Comparison of ENCODE assay signal across 23 cellular contexts in genomic region chrX:40843643-40844042, GRCh38.
DNase-seq lines count a peak whose midpoint lies in the region; ATAC-seq, FAIRE-seq and TF ChIP-seq lines count a peak whose summit lies in the region.
"Had no signal": no experiment of that assay in that cellular context is flagged by ENCODE, and none has a peak within 500 bp of the region (broad histone marks: within the 10 kb centered on the region; RNA-seq: fewer than 3 reads in every experiment).

No MANE protein-coding gene starts in this region.

- dilution Hi-C loops in mammary epithelial cell (cut with HindIII; ENCODE audit: low sequenced_read_pairs): loop anchor here (5.0 kb wide), 1 partner anchor 41 kb away; no protein-coding TSS in a partner anchor

- FAIRE-seq in bronchial epithelial cell (lab: Jason Lieb, UNC): peak; percentile 23
- FAIRE-seq: GM18507, H54, K562 had no signal

- no peak for ATAC-seq in activated CD8-positive, alpha-beta T cell treated with anti-CD3 and anti-CD28 coated beads, Interleukin-2, amount 10 ng/mL, durations not matched to agents 7 days and 5 days
- ATAC-seq: K562 had no signal

- H3K9me3 Mint-ChIP-seq in activated CD8-positive, alpha-beta T cell treated with anti-CD3 and anti-CD28 coated beads, Interleukin-2, amount 10 ng/mL, durations not matched to agents 7 days and 5 days (ENCODE audit: insufficient read depth): peaks cover 4% of the 10 kb centered on the region

- no peaks in the 10 kb centered on the region for H3K36me3 ChIP-seq in mammary epithelial cell (ENCODE audit: insufficient read depth, low read length)
- H3K36me3 ChIP-seq in breast epithelium: no peaks in the 10 kb centered on the region
- no peaks in the 10 kb centered on the region for H3K36me3 ChIP-seq in bronchial epithelial cell (ENCODE audit: control insufficient read depth, insufficient read depth, low read length)
- H3K36me3 ChIP-seq: MG63, Peyer's patch had no signal

- H4K20me1 ChIP-seq in mammary epithelial cell (ENCODE audit: insufficient read depth, low read length): no peaks in the 10 kb centered on the region
- H4K20me1 ChIP-seq: BLaER1 treated with 17β-estradiol and CSF1 and Interleukin-3, amounts not matched to agents 10 nM and 100 nM had no signal

- CTCF ChIA-PET in mammary epithelial cell (lab: Charles Lee; ENCODE audit: low non-redundant PET): no interaction called here
- CTCF ChIA-PET in activated CD8-positive, alpha-beta T cell treated with anti-CD3 and anti-CD28 coated beads, Interleukin-2, amount 10 ng/mL, durations not matched to agents 7 days and 5 days (lab: Charles Lee): no interaction called here

- H3K4me3 ChIP-seq in mammary epithelial cell (replicated peaks in 1 of 3; ENCODE audit: insufficient read depth in 1 of 3, low read depth in 2 of 3, low read length in 3 of 3) (no peak overlapping the region), breast epithelium (no peak overlapping the region), bronchial epithelial cell (ENCODE audit: low read depth, low read length) (no peak overlapping the region)
- H3K4me3 ChIP-seq: BLaER1 treated with 17β-estradiol and CSF1 and Interleukin-3, amounts not matched to agents 10 nM and 100 nM; K562; MG63; Peyer's patch had no signal

- no peak overlapping the region for H3K4me2 ChIP-seq in mammary epithelial cell (ENCODE audit: insufficient read depth, low read depth, low read length)
- H3K4me2 ChIP-seq: BLaER1 treated with 17β-estradiol and CSF1 and Interleukin-3, amounts not matched to agents 10 nM and 100 nM had no signal

- in situ Hi-C loops in mammary epithelial cell (cut with MboI; ENCODE audit: low sequenced_read_pairs in 2 of 2): no loop called here

- TF ChIP-seq CTCF in mammary epithelial cell (conservative IDR thresholded peaks at IDR 0.05 in 1 of 2, IDR thresholded peaks at IDR 0.05 in 1 of 2; ENCODE audit: extremely low read depth in 1 of 2, insufficient read depth in 1 of 2, low read depth in 1 of 2, low read length in 2 of 2): no peak
- TF ChIP-seq CTCF in breast epithelium (IDR thresholded peaks at IDR 0.05): no peak
- no peak for TF ChIP-seq CTCF in bronchial epithelial cell (IDR thresholded peaks at IDR 0.05; ENCODE audit: insufficient read depth, low read length, severe bottlenecking)

- no peaks in the 10 kb centered on the region for H3K79me2 ChIP-seq in mammary epithelial cell (ENCODE audit: insufficient read depth, low read length)

- no TSS peak for BruUV-seq in mammary epithelial cell (replicated peaks; lab: Mats Ljungman, UMichigan)

- 89% methylated on average over 2 of the region's 2 CpGs for WGBS in mammary epithelial cell (ENCODE audit: low coverage, missing lambda C conversion rate)

- H3K9ac ChIP-seq in mammary epithelial cell (ENCODE audit: insufficient read depth, low read length): no peak overlapping the region
- H3K9ac ChIP-seq: BLaER1 treated with 17β-estradiol and CSF1 and Interleukin-3, amounts not matched to agents 10 nM and 100 nM had no signal

- H3K4me3 Mint-ChIP-seq in activated CD8-positive, alpha-beta T cell treated with anti-CD3 and anti-CD28 coated beads, Interleukin-2, amount 10 ng/mL, durations not matched to agents 7 days and 5 days: no peak overlapping the region
- H3K4me3 Mint-ChIP-seq: CD4-positive, alpha-beta memory T cell had no signal

- H3K9me3 ChIP-seq in mammary epithelial cell (replicated peaks; ENCODE audit: insufficient read depth, low read length) (peaks cover 9% of the 10 kb centered on the region), breast epithelium (peaks cover 32 to 45% of the 10 kb centered on the region in 2 donors)

- intact Hi-C loops in mammary epithelial cell (cut with micrococcal nuclease): no loop called here
- intact Hi-C loops in breast epithelium (cut with DNase I; ENCODE audit: low total_unique reads): no loop called here

- H3K4me1 ChIP-seq in mammary epithelial cell (ENCODE audit: insufficient read depth, low read length): peaks cover 4% of the 10 kb centered on the region
- no peaks in the 10 kb centered on the region for H3K4me1 ChIP-seq in breast epithelium
- H3K4me1 ChIP-seq: BLaER1 treated with 17β-estradiol and CSF1 and Interleukin-3, amounts not matched to agents 10 nM and 100 nM; Peyer's patch had no signal

- H3K4me1 Mint-ChIP-seq in activated CD8-positive, alpha-beta T cell treated with anti-CD3 and anti-CD28 coated beads, Interleukin-2, amount 10 ng/mL, durations not matched to agents 7 days and 5 days (ENCODE audit: low read depth): no peaks in the 10 kb centered on the region
- H3K4me1 Mint-ChIP-seq: CD4-positive, alpha-beta memory T cell had no signal

- no peak for TF ChIP-seq POLR2A in breast epithelium (IDR thresholded peaks at IDR 0.05)

- H3K27ac Mint-ChIP-seq in activated CD8-positive, alpha-beta T cell treated with anti-CD3 and anti-CD28 coated beads, Interleukin-2, amount 10 ng/mL, durations not matched to agents 7 days and 5 days: no peak overlapping the region
- H3K27ac Mint-ChIP-seq: CD4-positive, alpha-beta memory T cell had no signal

- POLR2A ChIA-PET in activated CD8-positive, alpha-beta T cell treated with anti-CD3 and anti-CD28 coated beads, Interleukin-2, amount 10 ng/mL, durations not matched to agents 7 days and 5 days (lab: Charles Lee): no interaction called here

- H3K27me3 Mint-ChIP-seq in activated CD8-positive, alpha-beta T cell treated with anti-CD3 and anti-CD28 coated beads, Interleukin-2, amount 10 ng/mL, durations not matched to agents 7 days and 5 days (ENCODE audit: low read depth): no peaks in the 10 kb centered on the region

- DNase-seq in mammary epithelial cell (peak; percentile 37), breast epithelium (ENCODE audit: low spot score in 2 of 2) (no peak), bronchial epithelial cell (ENCODE audit: low read depth) (peak; percentile 36), kidney tubule cell (ENCODE audit: low spot score) (peak; percentile 18), NCI-H1417 (lab: John Stamatoyannopoulos, UW) (no peak), NCI-H446 treated with DMSO at 0.1 percent for 48 hours (lab: John Stamatoyannopoulos, UW) (no peak)
- DNase-seq in activated CD8-positive, alpha-beta T cell treated with anti-CD3 and anti-CD28 coated beads, Interleukin-2, amount 10 ng/mL, durations not matched to agents 7 days and 5 days: no peak
- no peak for DNase-seq in activated CD4-positive, alpha-beta T cell treated with anti-CD3 and anti-CD28 coated beads for 4 hours
- DNase-seq: 8988T; CD4-positive, alpha-beta memory T cell; GDM1; MG63; NCI-H1436 treated with DMSO at 0.1 percent for 48 hours; NCI-H1930; NCI-H2227 treated with DMSO at 0.1 percent for 48 hours; NCI-H510A treated with DMSO at 0.1 percent for 48 hours; NCI-H774; NK-92 treated with Interleukin-12 subunit alpha and Interleukin-12 subunit beta, amount 100 ng/mL, for 24 hours; Peyer's patch had no signal

- H2AFZ ChIP-seq in mammary epithelial cell (ENCODE audit: low read depth, low read length): no peak overlapping the region

- H3K27ac ChIP-seq in mammary epithelial cell (ENCODE audit: insufficient read depth, low read depth, low read length): no peak overlapping the region
- H3K27ac ChIP-seq in breast epithelium: no peak overlapping the region
- H3K27ac ChIP-seq: BLaER1 treated with 17β-estradiol and CSF1 and Interleukin-3, amounts not matched to agents 10 nM and 100 nM; Peyer's patch had no signal

- H3K27me3 ChIP-seq in mammary epithelial cell (ENCODE audit: insufficient read depth, low read length): no peaks in the 10 kb centered on the region
- H3K27me3 ChIP-seq in breast epithelium: peaks cover 0 to 46% of the 10 kb centered on the region in 2 donors
- H3K27me3 ChIP-seq in bronchial epithelial cell (ENCODE audit: control insufficient read depth, insufficient read depth, low read length): no peaks in the 10 kb centered on the region
- H3K27me3 ChIP-seq: MG63, Peyer's patch had no signal

- H3K36me3 Mint-ChIP-seq in activated CD8-positive, alpha-beta T cell treated with anti-CD3 and anti-CD28 coated beads, Interleukin-2, amount 10 ng/mL, durations not matched to agents 7 days and 5 days (ENCODE audit: low read depth): peaks cover 2% of the 10 kb centered on the region

Comparison
In these comparisons a context has a peak if more than half of its experiments do, and no peak if none do; other contexts are left out.
1. DNase-seq: peak in mammary epithelial cell (single experiment), bronchial epithelial cell (single experiment) and kidney tubule cell (single experiment); none in breast epithelium (0 of 2), activated CD8-positive, alpha-beta T cell treated with anti-CD3 and anti-CD28 coated beads, Interleukin-2, amount 10 ng/mL, durations not matched to agents 7 days and 5 days (single experiment), NCI-H1417 (0 of 3), NCI-H446 treated with DMSO at 0.1 percent for 48 hours (single experiment) and activated CD4-positive, alpha-beta T cell treated with anti-CD3 and anti-CD28 coated beads for 4 hours (0 of 2).